In the genomic region with DNA sequence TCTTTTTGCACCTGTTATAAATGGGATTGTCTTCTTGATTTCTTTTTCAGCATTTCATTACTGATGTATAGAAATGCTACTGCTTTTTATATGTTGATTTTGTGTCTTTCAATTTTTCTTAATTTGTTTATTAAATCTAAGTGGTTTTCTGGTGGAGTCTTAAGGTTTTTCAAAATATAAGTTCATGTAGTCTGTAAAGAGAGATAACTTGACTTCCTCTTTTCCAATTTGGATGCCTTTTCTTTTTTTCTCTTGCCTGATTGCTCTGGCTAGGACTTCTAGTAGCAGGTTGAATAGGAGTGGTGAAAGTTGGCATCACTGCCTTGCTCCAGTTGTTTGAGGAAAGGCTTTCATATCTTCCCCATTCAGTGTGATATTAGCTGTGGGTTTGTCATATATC, we compare ENCODE assay signal across 21 cellular contexts. TPM values are rescaled to one million over a fixed set of nuclear protein-coding genes. Genes with fewer than 3 reads are reported as not detected.
"Had no signal": no experiment of that assay in that cellular context is flagged by ENCODE, and none has a peak within 500 bp of the region (broad histone marks: within the 10 kb centered on the region; RNA-seq: fewer than 3 reads in every experiment).

No MANE protein-coding gene starts in this region.

- H3K9me3 Mint-ChIP-seq: neural crest cell; stimulated activated naive CD8-positive, alpha-beta T cell treated with anti-CD3 and anti-CD28 coated beads, Interleukin-15, Interleukin-2, amounts not matched to agents 100 ng/mL and 50 ng/mL, for 24 hours had no signal

- H3K36me3 ChIP-seq: gastrocnemius medialis, lower lobe of right lung, neutrophil, right lobe of liver, thoracic aorta, tibial nerve, upper lobe of left lung had no signal

- H3K36me3 Mint-ChIP-seq: natural killer cell treated with Interleukin-12 subunit alpha and Interleukin-12 subunit beta and Interleukin-15 and Interleukin-18, amount 100 ng/mL, for 72 hours; stimulated activated naive B cell treated with anti-CD40 and anti-IgM and Interleukin-4, amounts not matched to agents 10 μg/mL and 1 μg/mL and 100 μg/mL, for 72 hours had no signal

- H3K27me3 ChIP-seq: gastrocnemius medialis, neutrophil, right lobe of liver, tibial nerve, upper lobe of left lung had no signal

- H3K9ac ChIP-seq: parathyroid adenoma had no signal

- H3K27me3 Mint-ChIP-seq: progenitor cell of endocrine pancreas had no signal

- H3K4me1 Mint-ChIP-seq: neural crest cell; stimulated activated naive B cell treated with anti-CD40 and anti-IgM and Interleukin-4, amounts not matched to agents 10 μg/mL and 1 μg/mL and 100 μg/mL, for 72 hours had no signal

- DNase-seq: effector CD4-positive, alpha-beta T cell; gastrocnemius medialis; head of caudate nucleus; left ventricle myocardium superior; lower lobe of right lung; right lobe of liver; small intestine; stimulated activated CD4-positive, alpha-beta T cell treated with anti-CD3 and anti-CD28 coated beads, Interleukin-15, amount 100 ng/mL, for 24 hours; stimulated activated CD4-positive, alpha-beta T cell treated with anti-CD3 and anti-CD28 coated beads, Interleukin-2, amount 100 ng/mL, for 48 hours; stimulated activated naive B cell treated with anti-CD40 and anti-IgM and Interleukin-4, amounts not matched to agents 10 μg/mL and 1 μg/mL and 100 μg/mL, for 72 hours; upper lobe of left lung had no signal

- H3K79me2 ChIP-seq: parathyroid adenoma had no signal

- H3K4me3 Mint-ChIP-seq: natural killer cell treated with Interleukin-12 subunit alpha and Interleukin-12 subunit beta and Interleukin-15 and Interleukin-18, amount 100 ng/mL, for 72 hours; neural crest cell; stimulated activated naive B cell treated with anti-CD40 and anti-IgM and Interleukin-4, amounts not matched to agents 10 μg/mL and 1 μg/mL and 100 μg/mL, for 72 hours; stimulated activated naive CD8-positive, alpha-beta T cell treated with anti-CD3 and anti-CD28 coated beads, Interleukin-15, Interleukin-2, amounts not matched to agents 100 ng/mL and 50 ng/mL, for 24 hours had no signal

- ATAC-seq: gastrocnemius medialis; left ventricle myocardium superior; lower lobe of right lung; natural killer cell treated with Interleukin-12 subunit alpha and Interleukin-12 subunit beta and Interleukin-15 and Interleukin-18, amount 100 ng/mL, for 72 hours; right lobe of liver; stimulated activated naive B cell treated with anti-CD40 and anti-IgM and Interleukin-4, amounts not matched to agents 10 μg/mL and 1 μg/mL and 100 μg/mL, for 72 hours had no signal

- H3K9me3 ChIP-seq: gastrocnemius medialis, lower lobe of right lung, neutrophil, right lobe of liver, thoracic aorta, tibial nerve, upper lobe of left lung had no signal

- H3K27ac Mint-ChIP-seq: natural killer cell treated with Interleukin-12 subunit alpha and Interleukin-12 subunit beta and Interleukin-15 and Interleukin-18, amount 100 ng/mL, for 72 hours; progenitor cell of endocrine pancreas; stimulated activated naive B cell treated with anti-CD40 and anti-IgM and Interleukin-4, amounts not matched to agents 10 μg/mL and 1 μg/mL and 100 μg/mL, for 72 hours; stimulated activated naive CD8-positive, alpha-beta T cell treated with anti-CD3 and anti-CD28 coated beads, Interleukin-15, Interleukin-2, amounts not matched to agents 100 ng/mL and 50 ng/mL, for 24 hours had no signal

- H3K4me3 ChIP-seq: dorsolateral prefrontal cortex, gastrocnemius medialis, lower lobe of right lung, right lobe of liver, thoracic aorta, tibial nerve, upper lobe of left lung had no signal

- H2AFZ ChIP-seq: parathyroid adenoma had no signal

- H3K4me1 ChIP-seq: gastrocnemius medialis, lower lobe of right lung, parathyroid adenoma, right lobe of liver, tibial nerve, upper lobe of left lung had no signal

- FAIRE-seq: small intestine had no signal

- H3K27ac ChIP-seq: dorsolateral prefrontal cortex, gastrocnemius medialis, lower lobe of right lung, neutrophil, parathyroid adenoma, right lobe of liver, thoracic aorta, tibial nerve, upper lobe of left lung had no signal

RNA-seq across cellular contexts. Expression of a gene that starts 28.6 kb away (rescaled TPM):
- total RNA-seq: mesenteric fat pad had no signal
